ENCODE assay signal across 11 cellular contexts in genomic region chr20:63221400-63222053, GRCh38. TPM values are rescaled to one million over a fixed set of nuclear protein-coding genes. Genes with fewer than 3 reads are reported as not detected.
"Had no signal": no experiment of that assay in that cellular context is flagged by ENCODE, and none has a peak within 500 bp of the region (broad histone marks: within the 10 kb centered on the region; RNA-seq: fewer than 3 reads in every experiment).

No MANE protein-coding gene starts in this region.

RNA-seq across cellular contexts. Expression of gene BIRC7, which starts 14.2 kb away (rescaled TPM):
- total RNA-seq: activated CD4-positive, alpha-beta T cell treated with anti-CD3 and anti-CD28 coated beads, Interleukin-2, amount 10 ng/mL, durations not matched to agents 7 days and 5 days; activated naive CD8-positive, alpha-beta T cell treated with anti-CD3 and anti-CD28 coated beads, Interleukin-2, amount 10 ng/mL, durations not matched to agents 7 days and 5 days; activated T-helper 2 cell treated with anti-CD3 and anti-CD28 coated beads, Interferon-gamma antibody, Interleukin-2, Interleukin-4, amounts not matched to agents 10 μg/mL and 5 μg/mL and 100 μg/mL, durations not matched to agents 14 hours and 24 hours and 36 hours; ascending aorta; RPMI7951; T-cell; T-helper 17 cell had no signal

RNA-seq across cellular contexts. Expression of gene NKAIN4, which starts 32.7 kb away (rescaled TPM):
- total RNA-seq: activated CD4-positive, alpha-beta T cell treated with anti-CD3 and anti-CD28 coated beads for 36 hours; activated CD4-positive, alpha-beta T cell treated with anti-CD3 and anti-CD28 coated beads, Interleukin-2, amount 10 ng/mL, durations not matched to agents 7 days and 5 days; activated CD8-positive, alpha-beta T cell treated with anti-CD3 and anti-CD28 coated beads, Interleukin-2, amount 10 ng/mL, durations not matched to agents 7 days and 5 days; activated naive CD8-positive, alpha-beta T cell treated with anti-CD3 and anti-CD28 coated beads, Interleukin-2, amount 10 ng/mL, durations not matched to agents 7 days and 5 days; activated T-helper 2 cell treated with anti-CD3 and anti-CD28 coated beads, Interferon-gamma antibody, Interleukin-2, Interleukin-4, amounts not matched to agents 10 μg/mL and 5 μg/mL and 100 μg/mL, durations not matched to agents 14 hours and 24 hours and 36 hours; ascending aorta; cardiac muscle cell; RPMI7951; SK-MEL-5; T-cell; T-helper 17 cell had no signal
